28 cellular contexts compared by ENCODE assay signal in the genomic region with DNA sequence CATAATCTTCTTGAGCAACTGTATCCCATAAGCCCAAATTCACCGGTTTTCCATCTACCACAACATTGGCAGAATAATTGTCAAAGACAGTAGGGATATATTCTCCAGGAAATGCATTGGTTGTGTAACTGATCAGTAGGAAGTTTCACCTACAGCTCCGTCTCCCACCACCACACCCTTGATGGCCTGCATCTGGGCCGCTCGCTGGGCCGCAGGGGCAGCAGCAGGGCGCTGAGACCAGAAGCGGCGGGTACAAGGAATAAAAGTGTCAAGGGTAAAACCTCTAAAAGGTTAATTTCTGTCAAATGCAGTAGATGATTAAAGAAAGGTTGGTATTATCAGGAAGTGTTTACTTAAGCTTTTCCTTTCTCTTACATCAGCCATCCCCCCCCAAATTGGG.
"Had no signal": no experiment of that assay in that cellular context is flagged by ENCODE, and none has a peak within 500 bp of the region (broad histone marks: within the 10 kb centered on the region; RNA-seq: fewer than 3 reads in every experiment).

No MANE protein-coding gene starts in this region.

- H3K4me3 ChIP-seq: colonic mucosa, coronary artery, dorsolateral prefrontal cortex, esophagus muscularis mucosa, esophagus squamous epithelium, gastrocnemius medialis, gastroesophageal sphincter, heart left ventricle, heart right ventricle had no signal

- ATAC-seq: effector memory CD8-positive, alpha-beta T cell; esophagus mucosa; foreskin keratinocyte; gastrocnemius medialis; gastroesophageal sphincter; heart left ventricle; heart right ventricle had no signal

- FAIRE-seq: colon, endometrium, endothelial cell of umbilical vein, frontal cortex had no signal

- H3K27me3 ChIP-seq: colonic mucosa, dorsolateral prefrontal cortex, esophagus muscularis mucosa, esophagus squamous epithelium, foreskin keratinocyte, gastrocnemius medialis, gastroesophageal sphincter, heart left ventricle, heart right ventricle had no signal

- H3K27ac ChIP-seq: colonic mucosa, coronary artery, dorsolateral prefrontal cortex, epithelial cell of prostate, esophagus muscularis mucosa, esophagus squamous epithelium, foreskin keratinocyte, gastrocnemius medialis, gastroesophageal sphincter, heart left ventricle, heart right ventricle had no signal

- H3K4me1 ChIP-seq: colonic mucosa, esophagus squamous epithelium, gastrocnemius medialis, gastroesophageal sphincter, heart left ventricle, heart right ventricle had no signal

- DNase-seq: colonic mucosa; cortex of kidney; dermis blood vessel endothelial cell; dorsolateral prefrontal cortex; effector CD4-positive, alpha-beta T cell; effector CD8-positive, alpha-beta T cell; effector memory CD4-positive, alpha-beta T cell; effector memory CD8-positive, alpha-beta T cell; endodermal cell; erythroblast; esophagus squamous epithelium; foreskin fibroblast; foreskin keratinocyte; foreskin melanocyte; gastrocnemius medialis; glutamatergic neuron; head of caudate nucleus; heart left ventricle; heart right ventricle had no signal

- H3K9me3 ChIP-seq: colonic mucosa, esophagus muscularis mucosa, esophagus squamous epithelium, gastrocnemius medialis, gastroesophageal sphincter, heart left ventricle, heart right ventricle had no signal

- H3K36me3 ChIP-seq: colonic mucosa, esophagus muscularis mucosa, esophagus squamous epithelium, gastrocnemius medialis, gastroesophageal sphincter, heart left ventricle, heart right ventricle had no signal
